Comparison of ENCODE assay signal across 18 cellular contexts in genomic region chr6:470901-471448, GRCh38.
DNase-seq lines count a peak whose midpoint lies in the region; ATAC-seq, FAIRE-seq and TF ChIP-seq lines count a peak whose summit lies in the region.
"Had no signal": no experiment of that assay in that cellular context is flagged by ENCODE, and none has a peak within 500 bp of the region (broad histone marks: within the 10 kb centered on the region; RNA-seq: fewer than 3 reads in every experiment).

No MANE protein-coding gene starts in this region.

- CTCF ChIA-PET in GM12878 (lab: Yijun Ruan, JAX), result no interaction called here

- H3K4me2 ChIP-seq in GM12878 (ENCODE audit: control insufficient read depth, insufficient read depth), result peak overlapping the region; percentile 34

- H3K27me3 ChIP-seq in GM12878 (replicated peaks in 1 of 2; ENCODE audit: control insufficient read depth in 2 of 2, insufficient read depth in 2 of 2, low read length in 1 of 2) (no peaks in the 10 kb centered on the region; a peak in 1 of 4 replicates), tibial artery (no peaks in the 10 kb centered on the region)
- H3K27me3 ChIP-seq: vagina had no signal

- H2AFZ ChIP-seq in GM12878 (ENCODE audit: control insufficient read depth, low read depth, low read length), result no peak overlapping the region

- H3K9ac ChIP-seq in GM12878 (ENCODE audit: control insufficient read depth, insufficient read depth, low read length), result no peak overlapping the region

- TF ChIP-seq CTCF in GM13976 (IDR thresholded peaks at IDR 0.05; ENCODE audit: borderline replicate concordance, control extremely low read depth, extremely low read depth, insufficient read depth, missing control alignments) (no peak), GM20000 (IDR thresholded peaks at IDR 0.05; ENCODE audit: extremely low read depth, missing control alignments) (no peak), GM12878 (IDR thresholded peaks at IDR 0.05 in 2 of 3, conservative IDR thresholded peaks at IDR 0.05 in 1 of 3; ENCODE audit: control insufficient read depth in 2 of 3, extremely low read depth in 1 of 3, insufficient read depth in 1 of 3, low read depth in 3 of 3, low read length in 3 of 3) (no peak), tibial artery (IDR thresholded peaks at IDR 0.05) (no peak)

- POLR2A ChIA-PET in GM12878 (lab: Charles Lee), result no interaction called here

- no peaks in the 10 kb centered on the region for H4K20me1 ChIP-seq in GM12878 (ENCODE audit: control insufficient read depth, insufficient read depth)

- H3K9me3 ChIP-seq in GM12878 (replicated peaks; ENCODE audit: control insufficient read depth, insufficient read depth, low read length) (no peaks in the 10 kb centered on the region), tibial artery (no peaks in the 10 kb centered on the region)
- H3K9me3 ChIP-seq: left lung, vagina had no signal

- peak; percentile 45 for ATAC-seq in HG03139 (IDR thresholded peaks at IDR 0.05; ENCODE audit: unreplicated experiment)
- peak; percentile 69 for ATAC-seq in GM12878
- ATAC-seq: activated T-cell treated with anti-CD3 and anti-CD28 coated beads, Interleukin-2, amount 50 U/mL, for 4 hours; esophagus mucosa; left lung; naive thymus-derived CD4-positive, alpha-beta T cell had no signal

- FAIRE-seq in GM12878 (lab: Jason Lieb, UNC), result no peak

- no peak for TF ChIP-seq RAD21 in GM12878 (IDR thresholded peaks at IDR 0.05; ENCODE audit: insufficient read depth, low read depth, low read length)

- SMC1A ChIA-PET in GM12878 (lab: Charles Lee; ENCODE audit: uncharacterized antibody, unreplicated experiment), result interaction anchor here (1.3 kb wide), 1 partner anchor 31 kb away, joined by 5 read pairs; no protein-coding TSS in a partner anchor

- H3K4me1 ChIP-seq in GM12878 (ENCODE audit: control insufficient read depth, insufficient read depth, low read length) (peaks cover 36% of the 10 kb centered on the region), tibial artery (no peaks in the 10 kb centered on the region)
- H3K4me1 ChIP-seq: vagina had no signal

- in situ Hi-C loops in GM13976 (cut with MboI; ENCODE audit: low sequenced_read_pairs, unreplicated experiment) (loop anchor here (10.0 kb wide), 1 partner anchor 56 kb away; no protein-coding TSS in a partner anchor), GM12878 (cut with MboI) (no loop called here)

- intact Hi-C loops in GM12878 (cut with micrococcal nuclease; ENCODE audit: unreplicated experiment), result loop anchor here (5.0 kb wide), 1 partner anchor 39 kb away; no protein-coding TSS in a partner anchor
- intact Hi-C loops in tibial artery (cut with DNase I; ENCODE audit: low total_unique reads), result no loop called here

- H3K4me3 ChIP-seq in GM12878 (no peak overlapping the region; the same call in 1 of the 2 replicates), tibial artery (no peak overlapping the region)
- H3K4me3 ChIP-seq: left lung, vagina had no signal

- H3K36me3 ChIP-seq in GM12878 (ENCODE audit: control insufficient read depth in 2 of 2, insufficient read depth in 2 of 2, low read length in 1 of 2) (no peaks in the 10 kb centered on the region), tibial artery (no peaks in the 10 kb centered on the region)
- H3K36me3 ChIP-seq: left lung, vagina had no signal

- H3K27ac ChIP-seq in GM12878 (ENCODE audit: control insufficient read depth, insufficient read depth) (no peak overlapping the region), tibial artery (no peak overlapping the region)
- H3K27ac ChIP-seq: left lung, vagina had no signal

- TF ChIP-seq EP300 in GM12878 (IDR thresholded peaks at IDR 0.05; ENCODE audit: borderline replicate concordance in 1 of 2, control insufficient read depth in 1 of 2, low read depth in 2 of 2, low read length in 2 of 2), result peak in 1 of 2 experiments; percentile 46; a peak in 1 of 4 replicates

- DNase-seq in GM13976 (ENCODE audit: low spot score), result peak; percentile 71
- DNase-seq in GM20000 (ENCODE audit: low spot score), result peak; percentile 59
- DNase-seq in GM12878 (ENCODE audit: low read depth, low spot score), result peak; percentile 45
- DNase-seq in NCI-H1436 treated with DMSO at 0.1 percent for 48 hours (lab: John Stamatoyannopoulos, UW), result no peak
- no peak for DNase-seq in NCI-H82 (lab: John Stamatoyannopoulos, UW)
- no peak for DNase-seq in tibial artery
- DNase-seq in RPMI8226, result no peak
- DNase-seq: activated CD4-positive, CD25-positive, alpha-beta regulatory T cell; activated T-cell treated with anti-CD3 and anti-CD28 coated beads, Interleukin-2, amount 50 U/mL, for 4 hours; aorta; DMS53; naive thymus-derived CD4-positive, alpha-beta T cell; OCI-M1; stimulated activated CD4-positive, alpha-beta T cell treated with anti-CD3 and anti-CD28 coated beads, Interleukin-2, amount 100 ng/mL, for 48 hours had no signal

- RAD21 ChIA-PET in GM12878 (lab: Charles Lee; ENCODE audit: unreplicated experiment), result no interaction called here

- WGBS in GM12878 (ENCODE audit: insufficient coverage, insufficient replicate concordance, low lambda C conversion rate, missing lambda C conversion rate), result 3% methylated on average over 16 of the region's 16 CpGs

- BruUV-seq in GM12878 (replicated peaks; lab: Mats Ljungman, UMichigan), result no TSS peak

- no peaks in the 10 kb centered on the region for H3K79me2 ChIP-seq in GM12878 (ENCODE audit: control insufficient read depth, insufficient read depth, low read length)

- TF ChIP-seq POLR2A in GM12878 (IDR thresholded peaks at IDR 0.05; ENCODE audit: low read depth, low read length), result no peak

TF ChIP-seq in GM12878, 131 proteins besides CTCF, POLR2A, EP300 and RAD21 (continues in another document):
- TF ChIP-seq ZBED1 (IDR thresholded peaks at IDR 0.05; ENCODE audit: borderline replicate concordance) (no peak), E2F8 (IDR thresholded peaks at IDR 0.05; ENCODE audit: low read depth, partially characterized antibody) (no peak), SMAD5 (IDR thresholded peaks at IDR 0.05; ENCODE audit: low read depth) (no peak), TBL1XR1 (IDR thresholded peaks at IDR 0.05; ENCODE audit: low read depth, low read length) (peak; percentile 37; the same call in 1 of the 2 replicates), HSF1 (IDR thresholded peaks at IDR 0.05; ENCODE audit: low read depth, low read length) (no peak), POLR2AphosphoS2 (IDR thresholded peaks at IDR 0.05; ENCODE audit: low read depth, low read length) (no peak), TCF12 (IDR thresholded peaks at IDR 0.05; ENCODE audit: low read depth, low read length) (peak; percentile 62)

Comparison
In these comparisons a context has a peak if more than half of its experiments do, and no peak if none do; other contexts are left out.
1. DNase-seq: peak in GM13976 (single experiment), GM20000 (single experiment) and GM12878 (single experiment); none in NCI-H1436 treated with DMSO at 0.1 percent for 48 hours (single experiment), NCI-H82 (single experiment), tibial artery (0 of 2) and RPMI8226 (single experiment).